In the genomic region with DNA sequence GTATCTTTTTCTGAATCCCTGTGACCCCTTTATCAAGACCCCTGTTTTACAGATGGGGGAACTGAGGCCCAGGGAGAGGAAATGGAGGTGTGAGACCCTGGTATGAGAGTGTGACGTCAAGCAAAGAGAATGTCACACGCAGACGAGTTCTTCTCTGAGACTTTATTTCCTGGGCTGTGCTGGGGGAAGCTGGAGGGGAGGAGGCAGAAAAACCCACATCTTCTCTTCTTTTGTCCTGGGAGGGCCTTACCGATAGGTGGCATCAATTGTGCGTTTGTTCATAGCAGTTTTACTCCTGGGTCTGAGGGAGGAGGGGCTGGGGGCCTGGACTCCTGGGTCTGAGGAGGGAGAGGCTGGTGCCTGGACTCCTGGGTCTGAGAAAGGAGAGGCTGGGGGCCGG, we compare ENCODE assay signal across 1 cellular context.
TF ChIP-seq lines count a peak whose summit lies in the region.

No MANE protein-coding gene starts in this region.

TF ChIP-seq in GM12878, 131 proteins besides CTCF, POLR2A, EP300 and RAD21 (continued from another document):
- TF ChIP-seq, protein P1, sequence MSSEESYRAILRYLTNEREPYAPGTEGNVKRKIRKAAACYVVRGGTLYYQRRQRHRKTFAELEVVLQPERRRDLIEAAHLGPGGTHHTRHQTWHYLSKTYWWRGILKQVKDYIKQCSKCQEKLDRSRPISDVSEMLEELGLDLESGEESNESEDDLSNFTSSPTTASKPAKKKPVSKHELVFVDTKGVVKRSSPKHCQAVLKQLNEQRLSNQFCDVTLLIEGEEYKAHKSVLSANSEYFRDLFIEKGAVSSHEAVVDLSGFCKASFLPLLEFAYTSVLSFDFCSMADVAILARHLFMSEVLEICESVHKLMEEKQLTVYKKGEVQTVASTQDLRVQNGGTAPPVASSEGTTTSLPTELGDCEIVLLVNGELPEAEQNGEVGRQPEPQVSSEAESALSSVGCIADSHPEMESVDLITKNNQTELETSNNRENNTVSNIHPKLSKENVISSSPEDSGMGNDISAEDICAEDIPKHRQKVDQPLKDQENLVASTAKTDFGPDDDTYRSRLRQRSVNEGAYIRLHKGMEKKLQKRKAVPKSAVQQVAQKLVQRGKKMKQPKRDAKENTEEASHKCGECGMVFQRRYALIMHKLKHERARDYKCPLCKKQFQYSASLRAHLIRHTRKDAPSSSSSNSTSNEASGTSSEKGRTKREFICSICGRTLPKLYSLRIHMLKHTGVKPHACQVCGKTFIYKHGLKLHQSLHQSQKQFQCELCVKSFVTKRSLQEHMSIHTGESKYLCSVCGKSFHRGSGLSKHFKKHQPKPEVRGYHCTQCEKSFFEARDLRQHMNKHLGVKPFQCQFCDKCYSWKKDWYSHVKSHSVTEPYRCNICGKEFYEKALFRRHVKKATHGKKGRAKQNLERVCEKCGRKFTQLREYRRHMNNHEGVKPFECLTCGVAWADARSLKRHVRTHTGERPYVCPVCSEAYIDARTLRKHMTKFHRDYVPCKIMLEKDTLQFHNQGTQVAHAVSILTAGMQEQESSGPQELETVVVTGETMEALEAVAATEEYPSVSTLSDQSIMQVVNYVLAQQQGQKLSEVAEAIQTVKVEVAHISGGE (CRISPR knock-in tag; IDR thresholded peaks at IDR 0.05): no peak
- TF ChIP-seq TCF7 (IDR thresholded peaks at IDR 0.05; ENCODE audit: borderline replicate concordance) (no peak), ZNF274 (IDR thresholded peaks at IDR 0.05; ENCODE audit: insufficient read depth, insufficient read length) (no peak)
